Comparison of ENCODE assay signal across 10 cellular contexts in the genomic region with DNA sequence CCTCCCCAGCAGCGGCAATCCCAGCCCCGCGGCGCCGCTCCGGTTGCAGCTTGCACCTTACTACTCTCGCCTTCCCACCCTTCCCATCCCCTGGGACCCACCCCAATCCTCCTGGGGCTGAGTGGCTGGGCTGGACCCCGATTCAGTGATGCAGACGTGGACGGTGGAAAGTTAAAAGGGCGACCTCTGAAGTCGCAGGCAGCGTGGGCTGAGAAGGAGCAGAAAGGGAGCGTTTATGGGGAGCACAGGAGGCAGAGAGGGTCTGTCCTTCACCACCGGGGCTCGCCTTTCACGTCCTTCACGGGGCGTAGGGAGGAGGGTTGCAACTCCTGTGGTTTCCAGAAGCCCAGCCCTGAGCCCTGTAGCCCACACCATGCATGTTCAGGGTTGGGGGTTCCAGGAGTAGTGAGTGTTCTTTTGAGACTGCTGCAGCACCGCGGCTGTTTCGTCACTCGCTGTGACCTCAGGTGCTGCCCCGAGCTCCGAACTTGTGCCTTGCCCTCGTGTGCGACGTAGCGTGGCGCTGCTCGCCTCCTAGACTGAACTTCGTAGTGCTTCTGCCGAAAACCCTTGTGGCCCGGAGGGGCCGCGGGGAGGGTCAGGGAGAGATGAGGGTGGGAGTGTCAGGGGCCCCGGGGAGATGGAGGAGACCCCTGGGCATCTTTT. TPM values are rescaled to one million over a fixed set of nuclear protein-coding genes. Genes with fewer than 3 reads are reported as not detected.
DNase-seq lines count a peak whose midpoint lies in the region; ATAC-seq and TF ChIP-seq lines count a peak whose summit lies in the region.
"Had no signal": no experiment of that assay in that cellular context is flagged by ENCODE, and none has a peak within 500 bp of the region (broad histone marks: within the 10 kb centered on the region; RNA-seq: fewer than 3 reads in every experiment).

No MANE protein-coding gene starts in this region.

- no peak for TF ChIP-seq POLR2A in testis (IDR thresholded peaks at IDR 0.05)

- peak overlapping the region; percentile 22 for H3K27ac Mint-ChIP-seq in activated naive CD8-positive, alpha-beta T cell treated with anti-CD3 and anti-CD28 coated beads, Interleukin-2, amount 50 U/mL, for 24 hours
- H3K27ac Mint-ChIP-seq: activated naive CD4-positive, alpha-beta T cell treated with anti-CD3 and anti-CD28 coated beads, Interleukin-2, amount 50 U/mL, for 24 hours had no signal

- peak overlapping the region; percentile 37; the same call in 1 of the 2 replicates for H3K9ac ChIP-seq in iPS-20b (ENCODE audit: low read depth, low read length)
- H3K9ac ChIP-seq: BLaER1 treated with 17β-estradiol and CSF1 and Interleukin-3, amounts not matched to agents 10 nM and 100 nM had no signal

- H3K36me3 ChIP-seq in iPS-20b (ENCODE audit: insufficient read depth, low read depth, low read length) (no peaks in the 10 kb centered on the region), testis (ENCODE audit: low read depth, missing control alignments) (no peaks in the 10 kb centered on the region)
- H3K36me3 ChIP-seq: BLaER1 treated with 17β-estradiol and CSF1 and Interleukin-3, amounts not matched to agents 10 nM and 100 nM had no signal

- H3K4me3 Mint-ChIP-seq in activated naive CD8-positive, alpha-beta T cell treated with anti-CD3 and anti-CD28 coated beads, Interleukin-2, amount 50 U/mL, for 24 hours = peak overlapping the region; percentile 54
- H3K4me3 Mint-ChIP-seq: activated naive CD4-positive, alpha-beta T cell treated with anti-CD3 and anti-CD28 coated beads, Interleukin-2, amount 50 U/mL, for 24 hours had no signal

- H3K27me3 Mint-ChIP-seq in activated naive CD8-positive, alpha-beta T cell treated with anti-CD3 and anti-CD28 coated beads, Interleukin-2, amount 50 U/mL, for 24 hours = peaks cover 34% of the 10 kb centered on the region

- H3K27ac ChIP-seq in iPS-20b (ENCODE audit: low read length) (no peak overlapping the region), testis (peak overlapping the region; percentile 65 to 76)
- H3K27ac ChIP-seq: BLaER1 treated with 17β-estradiol and CSF1 and Interleukin-3, amounts not matched to agents 10 nM and 100 nM had no signal

- ATAC-seq in activated naive CD8-positive, alpha-beta T cell treated with anti-CD3 and anti-CD28 coated beads, Interleukin-2, amount 50 U/mL, for 24 hours = no peak
- no peak for ATAC-seq in GM19023 (IDR thresholded peaks at IDR 0.05; ENCODE audit: unreplicated experiment)

- H3K4me1 ChIP-seq in iPS-20b (ENCODE audit: insufficient read depth, low read length) (peaks cover 3% of the 10 kb centered on the region; the same call in 1 of the 2 replicates), testis (no peaks in the 10 kb centered on the region)

- peaks cover 13% of the 10 kb centered on the region for H3K4me1 Mint-ChIP-seq in activated naive CD8-positive, alpha-beta T cell treated with anti-CD3 and anti-CD28 coated beads, Interleukin-2, amount 50 U/mL, for 24 hours

- H3K27me3 ChIP-seq in iPS-20b (ENCODE audit: insufficient read depth, low read length) (peaks cover 32% of the 10 kb centered on the region), testis (no peaks in the 10 kb centered on the region)

- WGBS in testis, 2 donors = 1% methylated on average over 18 of the region's 37 CpGs; no CpG with 5 or more reads in 1 of the 2 donors

- no peak for TF ChIP-seq CTCF in testis (IDR thresholded peaks at IDR 0.05)

- H3K36me3 Mint-ChIP-seq in activated naive CD8-positive, alpha-beta T cell treated with anti-CD3 and anti-CD28 coated beads, Interleukin-2, amount 50 U/mL, for 24 hours (ENCODE audit: low read depth) = no peaks in the 10 kb centered on the region
- H3K36me3 Mint-ChIP-seq: activated naive CD4-positive, alpha-beta T cell treated with anti-CD3 and anti-CD28 coated beads, Interleukin-2, amount 50 U/mL, for 24 hours had no signal

- H3K9me3 ChIP-seq in iPS-20b (ENCODE audit: insufficient read depth, low read depth, low read length) (peaks cover 4% of the 10 kb centered on the region; the same call in 1 of the 2 replicates), testis (no peaks in the 10 kb centered on the region)

- intact Hi-C loops in testis (cut with DNase I; ENCODE audit: low total_unique reads) = loop anchor here (10.0 kb wide), 2 partner anchors 132 to 208 kb away; no protein-coding TSS in a partner anchor

- H3K9me3 Mint-ChIP-seq in activated naive CD8-positive, alpha-beta T cell treated with anti-CD3 and anti-CD28 coated beads, Interleukin-2, amount 50 U/mL, for 24 hours = peaks cover 5% of the 10 kb centered on the region
- H3K9me3 Mint-ChIP-seq: activated naive CD4-positive, alpha-beta T cell treated with anti-CD3 and anti-CD28 coated beads, Interleukin-2, amount 50 U/mL, for 24 hours had no signal

- H3K4me3 ChIP-seq in iPS-20b (ENCODE audit: low read length) (peak overlapping the region; percentile 74), testis (peak overlapping the region; percentile 60 to 74)

- DNase-seq in NCI-H2107 treated with DMSO at 0.1 percent for 48 hours (lab: John Stamatoyannopoulos, UW; ENCODE audit: unreplicated experiment) (peak; percentile 57), NCI-H2107 (lab: John Stamatoyannopoulos, UW) (no peak), testis (peak; percentile 66), NCI-H187 (lab: John Stamatoyannopoulos, UW) (no peak)
- peak; percentile 8 for DNase-seq in activated naive CD8-positive, alpha-beta T cell treated with anti-CD3 and anti-CD28 coated beads, Interleukin-2, amount 50 U/mL, for 24 hours
- DNase-seq in stimulated activated CD4-positive, alpha-beta T cell treated with anti-CD3 and anti-CD28 coated beads, Interleukin-12 subunit alpha, Interleukin-12 subunit beta, amount 100 ng/mL, for 4 hours = no peak

RNA-seq across cellular contexts. Expression of a gene that starts 1.5 kb away (rescaled TPM):
- total RNA-seq in testis = 10 to 100 TPM; 21.8 to 25.7 TPM
- 4.8 TPM for polyA plus RNA-seq in testis (ENCODE audit: insufficient read depth, low read depth, low replicate concordance)

Comparison
In these comparisons a context has a peak if more than half of its experiments do, and no peak if none do; other contexts are left out.
1. DNase-seq: peak in NCI-H2107 treated with DMSO at 0.1 percent for 48 hours (single experiment), activated naive CD8-positive, alpha-beta T cell treated with anti-CD3 and anti-CD28 coated beads, Interleukin-2, amount 50 U/mL, for 24 hours (single experiment) and testis (single experiment); none in NCI-H2107 (single experiment), NCI-H187 (0 of 2) and stimulated activated CD4-positive, alpha-beta T cell treated with anti-CD3 and anti-CD28 coated beads, Interleukin-12 subunit alpha, Interleukin-12 subunit beta, amount 100 ng/mL, for 4 hours (single experiment).